In genomic region chr19:17213334-17213733, GRCh38 we compare ENCODE assay signal across 1 cellular context.
TF ChIP-seq lines count a peak whose summit lies in the region.

No MANE protein-coding gene starts in this region.

TF ChIP-seq in GM12878, 131 proteins besides CTCF, POLR2A, EP300 and RAD21:
- TF ChIP-seq POLR2AphosphoS5 (IDR thresholded peaks at IDR 0.05; ENCODE audit: low read length) (peak; percentile 62; the same call in 1 of the 2 replicates), YBX1 (IDR thresholded peaks at IDR 0.05) (no peak), ZNF622 (IDR thresholded peaks at IDR 0.05) (no peak)
TF ChIP-seq in GM12878: peak in this region for 1.
